15 cellular contexts compared by ENCODE assay signal in the genomic region with DNA sequence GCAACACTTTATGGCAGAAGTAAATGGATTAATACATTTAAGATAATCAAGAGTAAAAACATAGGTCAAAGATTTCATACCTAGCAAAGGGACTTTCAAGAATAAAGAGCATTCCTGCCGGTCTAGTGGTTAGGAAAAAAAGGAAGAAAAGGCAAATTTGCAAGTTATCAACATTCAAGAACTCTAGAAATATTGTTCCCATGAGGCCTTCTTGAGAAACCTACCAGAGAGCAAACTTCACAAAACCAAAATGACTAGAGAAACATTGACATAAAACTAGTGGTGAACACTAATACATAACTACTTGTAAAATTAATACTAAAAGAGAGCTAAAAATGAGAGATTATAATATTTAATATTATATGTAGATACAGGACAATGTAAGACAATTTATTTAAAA.
DNase-seq lines count a peak whose midpoint lies in the region; ATAC-seq and TF ChIP-seq lines count a peak whose summit lies in the region.
"Had no signal": no experiment of that assay in that cellular context is flagged by ENCODE, and none has a peak within 500 bp of the region (broad histone marks: within the 10 kb centered on the region; RNA-seq: fewer than 3 reads in every experiment).

No MANE protein-coding gene starts in this region.

- no peak for TF ChIP-seq POLR2A in IMR-90 (IDR thresholded peaks at IDR 0.05; ENCODE audit: low read depth, low read length)

- H3K56ac ChIP-seq in IMR-90 (ENCODE audit: extremely low read depth, insufficient read depth, low read length) = no peak overlapping the region

- H3K27ac ChIP-seq in IMR-90 (ENCODE audit: insufficient read depth, low read length) = no peak overlapping the region
- H3K27ac ChIP-seq: C4-2B had no signal

- POLR2A ChIA-PET in IMR-90 (lab: Charles Lee; ENCODE audit: unreplicated experiment) = no interaction called here

- H2AFZ ChIP-seq in IMR-90 (replicated peaks; ENCODE audit: low read length, poor library complexity) = no peak overlapping the region

- no peak overlapping the region for H3K9ac ChIP-seq in IMR-90 (ENCODE audit: low read depth, low read length)

- no peak overlapping the region for H3K4me3 ChIP-seq in IMR-90 (ENCODE audit: insufficient read depth, low read depth, low read length)
- H3K4me3 ChIP-seq: HAP-1 had no signal

- no peak for TF ChIP-seq RAD21 in IMR-90 (IDR thresholded peaks at IDR 0.05; ENCODE audit: low read length)

- no peak overlapping the region for H2BK20ac ChIP-seq in IMR-90 (ENCODE audit: low read depth, low read length)

- no peaks in the 10 kb centered on the region for H3K27me3 ChIP-seq in IMR-90 (ENCODE audit: control insufficient read depth, insufficient read depth, low read length)

- dilution Hi-C loops in IMR-90 (cut with HindIII; ENCODE audit: low sequenced_read_pairs, unreplicated experiment) = no loop called here

- no peaks in the 10 kb centered on the region for H4K20me1 ChIP-seq in IMR-90 (ENCODE audit: insufficient read depth, low read length)

- no peak overlapping the region for H3K14ac ChIP-seq in IMR-90 (replicated peaks; ENCODE audit: low read depth, low read length)

- 0 out of 4 replicates have a peak, but pooled peaks cover 0 to 8% of the 10 kb centered on the region in 2 experiments for H3K79me1 ChIP-seq in IMR-90 (ENCODE audit: low read depth in 1 of 2, low read length in 2 of 2)

- H3K9me3 ChIP-seq in IMR-90 (ENCODE audit: control insufficient read depth, insufficient read depth, low read length) = no peaks in the 10 kb centered on the region
- H3K9me3 ChIP-seq: Caco-2, HAP-1 had no signal

- H2AK5ac ChIP-seq in IMR-90 (ENCODE audit: low read depth, low read length) = no peak overlapping the region

- BruUV-seq in IMR-90 (replicated peaks; lab: Mats Ljungman, UMichigan) = no TSS peak

- DNase-seq in IMR-90 (no peak), fibroblast of peridontal ligament (ENCODE audit: extremely low read depth) (peak; percentile 33), sciatic nerve (ENCODE audit: low spot score) (no peak)
- DNase-seq in effector CD4-positive, alpha-beta T cell = no peak
- DNase-seq: AML-193; Caco-2; CD4-positive, alpha-beta T cell; DMS79; GDM1; KG1 had no signal

- H3K23ac ChIP-seq in IMR-90 (ENCODE audit: low read depth, low read length) = no peak overlapping the region

- no peak for TF ChIP-seq CTCF in IMR-90 (conservative IDR thresholded peaks at IDR 0.05; ENCODE audit: low read depth, low read length)

- no peak overlapping the region for H2BK15ac ChIP-seq in IMR-90 (ENCODE audit: low read depth, low read length)

- WGBS in IMR-90 (ENCODE audit: extremely low coverage in 2 of 2, insufficient read length in 1 of 2), 2 experiments = no CpG with 5 or more reads among the region's 1 CpG

- intact Hi-C loops in IMR-90 (cut with micrococcal nuclease) (loop anchor here (5.0 kb wide), 1 partner anchor 101 kb away; no protein-coding TSS in a partner anchor), sciatic nerve (cut with DNase I) (no loop called here)

- no peak overlapping the region for H3K4ac ChIP-seq in IMR-90 (ENCODE audit: low read depth, low read length)

- H3K4me1 ChIP-seq in IMR-90 (ENCODE audit: control insufficient read depth, insufficient read depth, low read length) = peaks cover 8% of the 10 kb centered on the region
- H3K4me1 ChIP-seq: Caco-2, HAP-1 had no signal

- no peak overlapping the region for H4K8ac ChIP-seq in IMR-90 (ENCODE audit: low read depth in 2 of 2, low read length in 2 of 2)

- peak overlapping the region; percentile 78; the same call in 1 of the 2 replicates for H3K18ac ChIP-seq in IMR-90 (ENCODE audit: low read depth, low read length)

- H4K91ac ChIP-seq in IMR-90 (ENCODE audit: insufficient read depth, low read depth, low read length) = no peak overlapping the region

- CTCF ChIA-PET in IMR-90 (lab: Yijun Ruan, JAX) = interaction anchor here (1.6 to 1.7 kb wide), 2 partner anchors 25 to 315 kb away, joined by 3 to 6 read pairs; no protein-coding TSS in a partner anchor

- in situ Hi-C loops in IMR-90 (cut with MboI; ENCODE audit: low sequenced_read_pairs) = loop anchor here (10.0 kb wide), 1 partner anchor 311 kb away; no protein-coding TSS in a partner anchor

- no peak overlapping the region for H2AK9ac ChIP-seq in IMR-90 (replicated peaks; ENCODE audit: low read depth, low read length, poor library complexity)

- H3K9me1 ChIP-seq in IMR-90 (ENCODE audit: insufficient read depth, low read length) = 0 out of 2 replicates have a peak, but pooled peaks cover 5% of the 10 kb centered on the region

- peak overlapping the region; percentile 21; the same call in 1 of the 2 replicates for H2BK120ac ChIP-seq in IMR-90 (ENCODE audit: low read depth, low read length)

- H3K4me2 ChIP-seq in IMR-90 (ENCODE audit: low read depth, low read length) = no peak overlapping the region

- H4K5ac ChIP-seq in IMR-90 (ENCODE audit: low read depth, low read length) = no peak overlapping the region

- H2BK5ac ChIP-seq in IMR-90 (ENCODE audit: low read depth, low read length, poor library complexity, severe bottlenecking) = peak overlapping the region; percentile 2

- ATAC-seq in IMR-90 (ENCODE audit: low read depth) (no peak), sciatic nerve (peak; percentile 65), GM18498 (IDR thresholded peaks at IDR 0.05; ENCODE audit: unreplicated experiment) (no peak), HG02763 (IDR thresholded peaks at IDR 0.05; ENCODE audit: unreplicated experiment) (no peak)
- ATAC-seq: HepG2 had no signal

- H3K36me3 ChIP-seq in IMR-90 (ENCODE audit: control insufficient read depth, insufficient read depth, low read length) = no peaks in the 10 kb centered on the region
- H3K36me3 ChIP-seq: HAP-1 had no signal

TF ChIP-seq in IMR-90, 13 proteins besides CTCF, POLR2A, EP300 and RAD21:
- TF ChIP-seq, protein P1, sequence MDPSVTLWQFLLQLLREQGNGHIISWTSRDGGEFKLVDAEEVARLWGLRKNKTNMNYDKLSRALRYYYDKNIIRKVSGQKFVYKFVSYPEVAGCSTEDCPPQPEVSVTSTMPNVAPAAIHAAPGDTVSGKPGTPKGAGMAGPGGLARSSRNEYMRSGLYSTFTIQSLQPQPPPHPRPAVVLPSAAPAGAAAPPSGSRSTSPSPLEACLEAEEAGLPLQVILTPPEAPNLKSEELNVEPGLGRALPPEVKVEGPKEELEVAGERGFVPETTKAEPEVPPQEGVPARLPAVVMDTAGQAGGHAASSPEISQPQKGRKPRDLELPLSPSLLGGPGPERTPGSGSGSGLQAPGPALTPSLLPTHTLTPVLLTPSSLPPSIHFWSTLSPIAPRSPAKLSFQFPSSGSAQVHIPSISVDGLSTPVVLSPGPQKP (IDR thresholded peaks at IDR 0.05; ENCODE audit: borderline replicate concordance, low read depth, low read length) = no peak
- TF ChIP-seq SMC3 (IDR thresholded peaks at IDR 0.05; ENCODE audit: low read depth, low read length) = no peak
- no peak for TF ChIP-seq RFX5 (IDR thresholded peaks at IDR 0.05; ENCODE audit: low read depth, low read length)
- no peak for TF ChIP-seq RCOR1 (IDR thresholded peaks at IDR 0.05; ENCODE audit: insufficient replicate concordance, low read length)
- TF ChIP-seq MAFK (IDR thresholded peaks at IDR 0.05; ENCODE audit: low read depth, low read length) = no peak
- no peak for TF ChIP-seq MAZ (IDR thresholded peaks at IDR 0.05; ENCODE audit: borderline replicate concordance, low read depth, low read length)
- TF ChIP-seq MXI1 (IDR thresholded peaks at IDR 0.05; ENCODE audit: borderline replicate concordance, low read depth, low read length) = no peak
- TF ChIP-seq, protein P2, sequence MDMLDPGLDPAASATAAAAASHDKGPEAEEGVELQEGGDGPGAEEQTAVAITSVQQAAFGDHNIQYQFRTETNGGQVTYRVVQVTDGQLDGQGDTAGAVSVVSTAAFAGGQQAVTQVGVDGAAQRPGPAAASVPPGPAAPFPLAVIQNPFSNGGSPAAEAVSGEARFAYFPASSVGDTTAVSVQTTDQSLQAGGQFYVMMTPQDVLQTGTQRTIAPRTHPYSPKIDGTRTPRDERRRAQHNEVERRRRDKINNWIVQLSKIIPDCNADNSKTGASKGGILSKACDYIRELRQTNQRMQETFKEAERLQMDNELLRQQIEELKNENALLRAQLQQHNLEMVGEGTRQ (IDR thresholded peaks at IDR 0.05; ENCODE audit: low read depth, low read length) = no peak
